1 cellular context compared by ENCODE assay signal in the genomic region with DNA sequence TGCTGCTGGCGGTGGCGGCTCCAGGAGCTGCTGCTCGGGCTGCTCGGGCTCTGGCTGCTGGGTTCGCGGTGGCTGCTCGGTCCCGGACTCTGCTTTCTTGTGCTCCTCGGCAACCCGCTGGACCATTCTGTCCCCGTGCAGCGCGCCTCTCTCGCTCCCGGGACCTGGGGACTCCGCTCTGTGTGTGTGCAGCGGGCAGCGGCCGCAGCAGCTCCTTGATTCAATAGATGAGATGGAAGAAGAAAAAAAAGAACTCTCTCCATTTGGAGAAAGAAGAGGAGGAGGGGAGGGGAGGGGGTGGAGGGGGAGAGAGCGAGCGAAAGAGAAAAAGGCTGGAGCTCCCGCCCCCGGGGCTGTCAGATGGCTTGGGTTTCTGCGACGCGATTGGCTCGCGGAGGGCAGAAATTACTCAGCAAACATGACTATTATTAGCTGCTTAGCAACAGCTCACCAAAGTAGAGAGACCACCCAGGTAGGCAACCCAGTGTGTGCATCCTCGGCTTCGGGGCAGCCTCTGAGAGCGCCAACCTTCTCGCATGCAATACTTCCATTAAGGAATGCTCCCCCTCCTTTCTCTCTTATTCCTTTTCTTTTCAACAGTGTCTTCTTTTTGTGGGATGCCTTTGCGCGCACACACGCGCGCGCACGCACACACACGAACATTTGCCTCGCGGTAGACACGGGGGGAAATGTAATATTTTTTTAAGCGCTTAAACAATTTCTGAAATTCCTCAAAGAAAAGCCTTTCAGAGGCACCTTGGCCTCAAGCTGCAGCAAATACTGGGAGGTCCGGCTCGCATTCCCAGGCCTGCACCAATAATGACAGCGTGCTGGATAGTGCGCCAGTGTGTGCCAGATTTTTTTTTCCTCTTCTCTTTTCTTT.
A peak's percentile ranks its signal among the peaks of the same experiment; 100 is the strongest.
TF ChIP-seq lines count a peak whose summit lies in the region.

No MANE protein-coding gene starts in this region.

TF ChIP-seq in HepG2, 621 proteins besides CTCF, POLR2A, EP300 and RAD21 (continued from another document):
- TF ChIP-seq, protein P1, sequence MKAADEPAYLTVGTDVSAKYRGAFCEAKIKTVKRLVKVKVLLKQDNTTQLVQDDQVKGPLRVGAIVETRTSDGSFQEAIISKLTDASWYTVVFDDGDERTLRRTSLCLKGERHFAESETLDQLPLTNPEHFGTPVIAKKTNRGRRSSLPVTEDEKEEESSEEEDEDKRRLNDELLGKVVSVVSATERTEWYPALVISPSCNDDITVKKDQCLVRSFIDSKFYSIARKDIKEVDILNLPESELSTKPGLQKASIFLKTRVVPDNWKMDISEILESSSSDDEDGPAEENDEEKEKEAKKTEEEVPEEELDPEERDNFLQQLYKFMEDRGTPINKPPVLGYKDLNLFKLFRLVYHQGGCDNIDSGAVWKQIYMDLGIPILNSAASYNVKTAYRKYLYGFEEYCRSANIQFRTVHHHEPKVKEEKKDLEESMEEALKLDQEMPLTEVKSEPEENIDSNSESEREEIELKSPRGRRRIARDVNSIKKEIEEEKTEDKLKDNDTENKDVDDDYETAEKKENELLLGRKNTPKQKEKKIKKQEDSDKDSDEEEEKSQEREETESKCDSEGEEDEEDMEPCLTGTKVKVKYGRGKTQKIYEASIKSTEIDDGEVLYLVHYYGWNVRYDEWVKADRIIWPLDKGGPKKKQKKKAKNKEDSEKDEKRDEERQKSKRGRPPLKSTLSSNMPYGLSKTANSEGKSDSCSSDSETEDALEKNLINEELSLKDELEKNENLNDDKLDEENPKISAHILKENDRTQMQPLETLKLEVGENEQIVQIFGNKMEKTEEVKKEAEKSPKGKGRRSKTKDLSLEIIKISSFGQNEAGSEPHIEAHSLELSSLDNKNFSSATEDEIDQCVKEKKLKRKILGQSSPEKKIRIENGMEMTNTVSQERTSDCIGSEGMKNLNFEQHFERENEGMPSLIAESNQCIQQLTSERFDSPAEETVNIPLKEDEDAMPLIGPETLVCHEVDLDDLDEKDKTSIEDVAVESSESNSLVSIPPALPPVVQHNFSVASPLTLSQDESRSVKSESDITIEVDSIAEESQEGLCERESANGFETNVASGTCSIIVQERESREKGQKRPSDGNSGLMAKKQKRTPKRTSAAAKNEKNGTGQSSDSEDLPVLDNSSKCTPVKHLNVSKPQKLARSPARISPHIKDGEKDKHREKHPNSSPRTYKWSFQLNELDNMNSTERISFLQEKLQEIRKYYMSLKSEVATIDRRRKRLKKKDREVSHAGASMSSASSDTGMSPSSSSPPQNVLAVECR (CRISPR knock-in tag; IDR thresholded peaks at IDR 0.05; ENCODE audit: borderline replicate concordance): peak; percentile 17; the same call in 1 of the 2 replicates
- peak; percentile 82 for TF ChIP-seq DRAP1 (CRISPR knock-in tag; IDR thresholded peaks at IDR 0.05)
- no peak for TF ChIP-seq ARID2 (CRISPR knock-in tag; IDR thresholded peaks at IDR 0.05; ENCODE audit: borderline replicate concordance)
- TF ChIP-seq ZNF17 (CRISPR knock-in tag; IDR thresholded peaks at IDR 0.05): no peak
- peak; percentile 28; the same call in 1 of the 2 replicates for TF ChIP-seq MYPOP (CRISPR knock-in tag; IDR thresholded peaks at IDR 0.05)
- 0 out of 2 replicates have a peak, but pooled peaks have one; percentile 44 for TF ChIP-seq SIN3A (IDR thresholded peaks at IDR 0.05; ENCODE audit: borderline replicate concordance, low read depth, low read length)
- TF ChIP-seq, protein P2, sequence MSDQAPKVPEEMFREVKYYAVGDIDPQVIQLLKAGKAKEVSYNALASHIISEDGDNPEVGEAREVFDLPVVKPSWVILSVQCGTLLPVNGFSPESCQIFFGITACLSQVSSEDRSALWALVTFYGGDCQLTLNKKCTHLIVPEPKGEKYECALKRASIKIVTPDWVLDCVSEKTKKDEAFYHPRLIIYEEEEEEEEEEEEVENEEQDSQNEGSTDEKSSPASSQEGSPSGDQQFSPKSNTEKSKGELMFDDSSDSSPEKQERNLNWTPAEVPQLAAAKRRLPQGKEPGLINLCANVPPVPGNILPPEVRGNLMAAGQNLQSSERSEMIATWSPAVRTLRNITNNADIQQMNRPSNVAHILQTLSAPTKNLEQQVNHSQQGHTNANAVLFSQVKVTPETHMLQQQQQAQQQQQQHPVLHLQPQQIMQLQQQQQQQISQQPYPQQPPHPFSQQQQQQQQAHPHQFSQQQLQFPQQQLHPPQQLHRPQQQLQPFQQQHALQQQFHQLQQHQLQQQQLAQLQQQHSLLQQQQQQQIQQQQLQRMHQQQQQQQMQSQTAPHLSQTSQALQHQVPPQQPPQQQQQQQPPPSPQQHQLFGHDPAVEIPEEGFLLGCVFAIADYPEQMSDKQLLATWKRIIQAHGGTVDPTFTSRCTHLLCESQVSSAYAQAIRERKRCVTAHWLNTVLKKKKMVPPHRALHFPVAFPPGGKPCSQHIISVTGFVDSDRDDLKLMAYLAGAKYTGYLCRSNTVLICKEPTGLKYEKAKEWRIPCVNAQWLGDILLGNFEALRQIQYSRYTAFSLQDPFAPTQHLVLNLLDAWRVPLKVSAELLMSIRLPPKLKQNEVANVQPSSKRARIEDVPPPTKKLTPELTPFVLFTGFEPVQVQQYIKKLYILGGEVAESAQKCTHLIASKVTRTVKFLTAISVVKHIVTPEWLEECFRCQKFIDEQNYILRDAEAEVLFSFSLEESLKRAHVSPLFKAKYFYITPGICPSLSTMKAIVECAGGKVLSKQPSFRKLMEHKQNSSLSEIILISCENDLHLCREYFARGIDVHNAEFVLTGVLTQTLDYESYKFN (CRISPR knock-in tag; conservative IDR thresholded peaks at IDR 0.05): peak; percentile 30; the same call in 1 of the 2 replicates
- TF ChIP-seq, protein P3, sequence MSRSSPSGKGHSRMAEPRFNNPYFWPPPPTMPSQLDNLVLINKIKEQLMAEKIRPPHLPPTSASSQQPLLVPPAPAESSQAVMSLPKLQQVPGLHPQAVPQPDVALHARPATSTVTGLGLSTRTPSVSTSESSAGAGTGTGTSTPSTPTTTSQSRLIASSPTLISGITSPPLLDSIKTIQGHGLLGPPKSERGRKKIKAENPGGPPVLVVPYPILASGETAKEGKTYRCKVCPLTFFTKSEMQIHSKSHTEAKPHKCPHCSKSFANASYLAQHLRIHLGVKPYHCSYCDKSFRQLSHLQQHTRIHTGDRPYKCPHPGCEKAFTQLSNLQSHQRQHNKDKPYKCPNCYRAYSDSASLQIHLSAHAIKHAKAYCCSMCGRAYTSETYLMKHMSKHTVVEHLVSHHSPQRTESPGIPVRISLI (CRISPR knock-in tag; IDR thresholded peaks at IDR 0.05; ENCODE audit: borderline replicate concordance): peak; percentile 60
- TF ChIP-seq ARNTL (CRISPR knock-in tag; IDR thresholded peaks at IDR 0.05): 0 out of 2 replicates have a peak, but pooled peaks have one; percentile 41
- TF ChIP-seq, protein P4, sequence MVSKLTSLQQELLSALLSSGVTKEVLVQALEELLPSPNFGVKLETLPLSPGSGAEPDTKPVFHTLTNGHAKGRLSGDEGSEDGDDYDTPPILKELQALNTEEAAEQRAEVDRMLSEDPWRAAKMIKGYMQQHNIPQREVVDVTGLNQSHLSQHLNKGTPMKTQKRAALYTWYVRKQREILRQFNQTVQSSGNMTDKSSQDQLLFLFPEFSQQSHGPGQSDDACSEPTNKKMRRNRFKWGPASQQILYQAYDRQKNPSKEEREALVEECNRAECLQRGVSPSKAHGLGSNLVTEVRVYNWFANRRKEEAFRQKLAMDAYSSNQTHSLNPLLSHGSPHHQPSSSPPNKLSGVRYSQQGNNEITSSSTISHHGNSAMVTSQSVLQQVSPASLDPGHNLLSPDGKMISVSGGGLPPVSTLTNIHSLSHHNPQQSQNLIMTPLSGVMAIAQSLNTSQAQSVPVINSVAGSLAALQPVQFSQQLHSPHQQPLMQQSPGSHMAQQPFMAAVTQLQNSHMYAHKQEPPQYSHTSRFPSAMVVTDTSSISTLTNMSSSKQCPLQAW (CRISPR knock-in tag; IDR thresholded peaks at IDR 0.05): peak; percentile 31; the same call in 1 of the 2 replicates
- peak; percentile 75 for TF ChIP-seq POLR2G (IDR thresholded peaks at IDR 0.05; ENCODE audit: low read depth, low read length)
- TF ChIP-seq, protein P5, sequence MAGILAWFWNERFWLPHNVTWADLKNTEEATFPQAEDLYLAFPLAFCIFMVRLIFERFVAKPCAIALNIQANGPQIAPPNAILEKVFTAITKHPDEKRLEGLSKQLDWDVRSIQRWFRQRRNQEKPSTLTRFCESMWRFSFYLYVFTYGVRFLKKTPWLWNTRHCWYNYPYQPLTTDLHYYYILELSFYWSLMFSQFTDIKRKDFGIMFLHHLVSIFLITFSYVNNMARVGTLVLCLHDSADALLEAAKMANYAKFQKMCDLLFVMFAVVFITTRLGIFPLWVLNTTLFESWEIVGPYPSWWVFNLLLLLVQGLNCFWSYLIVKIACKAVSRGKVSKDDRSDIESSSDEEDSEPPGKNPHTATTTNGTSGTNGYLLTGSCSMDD (CRISPR knock-in tag; IDR thresholded peaks at IDR 0.05): no peak
- peak; percentile 34; the same call in 1 of the 2 replicates for TF ChIP-seq KDM5B (CRISPR knock-in tag; IDR thresholded peaks at IDR 0.05; ENCODE audit: borderline replicate concordance)
- TF ChIP-seq ZNF547 (CRISPR knock-in tag; IDR thresholded peaks at IDR 0.05): no peak
- no peak for TF ChIP-seq RAD51 (IDR thresholded peaks at IDR 0.05; ENCODE audit: borderline replicate concordance)
- no peak for TF ChIP-seq PRMT3 (CRISPR knock-in tag; IDR thresholded peaks at IDR 0.05; ENCODE audit: borderline replicate concordance, low read depth)
- TF ChIP-seq ZNF446 (CRISPR knock-in tag; IDR thresholded peaks at IDR 0.05): no peak
- peak; percentile 71 for TF ChIP-seq AGO2 (optimal IDR thresholded peaks at IDR 0.05; ENCODE audit: low read depth, low read length)
- TF ChIP-seq GLI4 (CRISPR knock-in tag; IDR thresholded peaks at IDR 0.05; ENCODE audit: borderline replicate concordance): no peak
- TF ChIP-seq, protein P6, sequence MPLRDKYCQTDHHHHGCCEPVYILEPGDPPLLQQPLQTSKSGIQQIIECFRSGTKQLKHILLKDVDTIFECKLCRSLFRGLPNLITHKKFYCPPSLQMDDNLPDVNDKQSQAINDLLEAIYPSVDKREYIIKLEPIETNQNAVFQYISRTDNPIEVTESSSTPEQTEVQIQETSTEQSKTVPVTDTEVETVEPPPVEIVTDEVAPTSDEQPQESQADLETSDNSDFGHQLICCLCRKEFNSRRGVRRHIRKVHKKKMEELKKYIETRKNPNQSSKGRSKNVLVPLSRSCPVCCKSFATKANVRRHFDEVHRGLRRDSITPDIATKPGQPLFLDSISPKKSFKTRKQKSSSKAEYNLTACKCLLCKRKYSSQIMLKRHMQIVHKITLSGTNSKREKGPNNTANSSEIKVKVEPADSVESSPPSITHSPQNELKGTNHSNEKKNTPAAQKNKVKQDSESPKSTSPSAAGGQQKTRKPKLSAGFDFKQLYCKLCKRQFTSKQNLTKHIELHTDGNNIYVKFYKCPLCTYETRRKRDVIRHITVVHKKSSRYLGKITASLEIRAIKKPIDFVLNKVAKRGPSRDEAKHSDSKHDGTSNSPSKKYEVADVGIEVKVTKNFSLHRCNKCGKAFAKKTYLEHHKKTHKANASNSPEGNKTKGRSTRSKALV (CRISPR knock-in tag; IDR thresholded peaks at IDR 0.05): peak; percentile 66
- no peak for TF ChIP-seq DMAP1 (CRISPR knock-in tag; IDR thresholded peaks at IDR 0.05)
- peak; percentile 76 for TF ChIP-seq SAP130 (CRISPR knock-in tag; IDR thresholded peaks at IDR 0.05; ENCODE audit: low read depth)
- TF ChIP-seq ZNF558 (CRISPR knock-in tag; IDR thresholded peaks at IDR 0.05; ENCODE audit: borderline replicate concordance): 0 out of 2 replicates have a peak, but pooled peaks have one; percentile 14
- TF ChIP-seq ZNF598 (CRISPR knock-in tag; IDR thresholded peaks at IDR 0.05; ENCODE audit: borderline replicate concordance): no peak
- TF ChIP-seq SP4 (CRISPR knock-in tag; IDR thresholded peaks at IDR 0.05): peak; percentile 32; the same call in 1 of the 2 replicates
- peak; percentile 72; the same call in 1 of the 2 replicates for TF ChIP-seq KDM2A (CRISPR knock-in tag; IDR thresholded peaks at IDR 0.05; ENCODE audit: borderline replicate concordance, low read depth)
- peak; percentile 65 for TF ChIP-seq RBFOX2 (IDR thresholded peaks at IDR 0.05; ENCODE audit: low read depth, low read length)
TF ChIP-seq in HepG2: peak in this region for 48.
